8 cellular contexts compared by ENCODE assay signal in genomic region chr6:2857580-2858337, GRCh38. TPM values are rescaled to one million over a fixed set of nuclear protein-coding genes. Genes with fewer than 3 reads are reported as not detected.
DNase-seq lines count a peak whose midpoint lies in the region; ATAC-seq and TF ChIP-seq lines count a peak whose summit lies in the region.

No MANE protein-coding gene starts in this region.

- no peaks in the 10 kb centered on the region for H3K27me3 Mint-ChIP-seq in activated naive CD8-positive, alpha-beta T cell treated with anti-CD3 and anti-CD28 coated beads, Interleukin-2, amount 50 U/mL, for 24 hours

- ATAC-seq in GM18511 (IDR thresholded peaks at IDR 0.05; ENCODE audit: unreplicated experiment) (peak; percentile 62), HG02973 (IDR thresholded peaks at IDR 0.05; ENCODE audit: unreplicated experiment) (peak; percentile 36), SK-N-SH treated with all-trans-retinoic acid at 6 μM for 48 hours (peak; percentile 91), left lung (peak; percentile 37)
- ATAC-seq in activated naive CD8-positive, alpha-beta T cell treated with anti-CD3 and anti-CD28 coated beads, Interleukin-2, amount 50 U/mL, for 24 hours, result peak; percentile 71

- TF ChIP-seq CTCF in left lung (IDR thresholded peaks at IDR 0.05), result no peak

- H3K4me3 Mint-ChIP-seq in activated naive CD8-positive, alpha-beta T cell treated with anti-CD3 and anti-CD28 coated beads, Interleukin-2, amount 50 U/mL, for 24 hours, result peak overlapping the region; percentile 92

- H3K4me1 Mint-ChIP-seq in activated naive CD8-positive, alpha-beta T cell treated with anti-CD3 and anti-CD28 coated beads, Interleukin-2, amount 50 U/mL, for 24 hours, result peaks cover 93% of the 10 kb centered on the region

- H3K36me3 ChIP-seq in left lung, result no peaks in the 10 kb centered on the region

- H3K4me3 ChIP-seq in left lung, result no peak overlapping the region

- no peaks in the 10 kb centered on the region for H3K9me3 Mint-ChIP-seq in activated naive CD8-positive, alpha-beta T cell treated with anti-CD3 and anti-CD28 coated beads, Interleukin-2, amount 50 U/mL, for 24 hours

- peak; percentile 86 for DNase-seq in activated naive CD8-positive, alpha-beta T cell treated with anti-CD3 and anti-CD28 coated beads, Interleukin-2, amount 50 U/mL, for 24 hours
- no peak for DNase-seq in left lung
- DNase-seq in stimulated activated CD8-positive, alpha-beta memory T cell treated with anti-CD3 and anti-CD28 coated beads, Interleukin-15, amount 100 ng/mL, for 48 hours (ENCODE audit: low read depth in 2 of 2), result peak; percentile 88
- DNase-seq in kidney glomerular epithelial cell (lab: John Stamatoyannopoulos, UW), result no peak
- DNase-seq in MV-4-11 (lab: John Stamatoyannopoulos, UW), result no peak

- peak overlapping the region; percentile 84 to 97 for H3K27ac ChIP-seq in left lung

- no peaks in the 10 kb centered on the region for H3K27me3 ChIP-seq in left lung

- H3K4me1 ChIP-seq in left lung, result peaks cover 18 to 80% of the 10 kb centered on the region in 2 donors

- no peaks in the 10 kb centered on the region for H3K9me3 ChIP-seq in left lung

- H3K27ac Mint-ChIP-seq in activated naive CD8-positive, alpha-beta T cell treated with anti-CD3 and anti-CD28 coated beads, Interleukin-2, amount 50 U/mL, for 24 hours, result peak overlapping the region; percentile 99

- intact Hi-C loops in left lung (cut with DNase I), result no loop called here

- peaks cover 6% of the 10 kb centered on the region for H3K36me3 Mint-ChIP-seq in activated naive CD8-positive, alpha-beta T cell treated with anti-CD3 and anti-CD28 coated beads, Interleukin-2, amount 50 U/mL, for 24 hours (ENCODE audit: low read depth)

TF ChIP-seq in SK-N-SH treated with all-trans-retinoic acid at 6 μM for 48 hours, 23 proteins besides CTCF, POLR2A, EP300 and RAD21:
- TF ChIP-seq CSRNP3 (CRISPR knock-in tag; IDR thresholded peaks at IDR 0.05), result no peak
- 0 out of 2 replicates have a peak, but pooled peaks have one; percentile 7 for TF ChIP-seq ZC3H10 (CRISPR knock-in tag; IDR thresholded peaks at IDR 0.05)
- TF ChIP-seq POU6F1 (CRISPR knock-in tag; IDR thresholded peaks at IDR 0.05; ENCODE audit: borderline replicate concordance, low read depth), result no peak
- no peak for TF ChIP-seq TCF4 (CRISPR knock-in tag; IDR thresholded peaks at IDR 0.05; ENCODE audit: borderline replicate concordance)
- 0 out of 2 replicates have a peak, but pooled peaks have one; percentile 30 for TF ChIP-seq RARB (CRISPR knock-in tag; IDR thresholded peaks at IDR 0.05)
- peak; percentile 89; the same call in 1 of the 2 replicates for TF ChIP-seq SNAI2 (CRISPR knock-in tag; IDR thresholded peaks at IDR 0.05)
- TF ChIP-seq TSHZ2 (CRISPR knock-in tag; IDR thresholded peaks at IDR 0.05), result 0 out of 2 replicates have a peak, but pooled peaks have one; percentile 17
- TF ChIP-seq ZNF70 (CRISPR knock-in tag; IDR thresholded peaks at IDR 0.05), result no peak
- TF ChIP-seq ZFP3 (CRISPR knock-in tag; IDR thresholded peaks at IDR 0.05), result peak; percentile 62; the same call in 1 of the 2 replicates

RNA-seq across cellular contexts. Expression of gene SERPINB1, which starts 16.1 kb away (rescaled TPM):
- total RNA-seq in left lung, result 100 to 1,000 TPM in 1 of 2 donors, 10 to 100 TPM in 1; 82.2 to 121 TPM

RNA-seq across cellular contexts. Expression of gene SERPINB9, which starts 45.4 kb away (rescaled TPM):
- total RNA-seq in left lung, result 10 to 100 TPM in 1 of 2 donors, 1 to 10 TPM in 1; 7.6 to 17.0 TPM

Comparison
In these comparisons a context has a peak if more than half of its experiments do, and no peak if none do; other contexts are left out.
1. ATAC-seq: peak in every context shown above with its lines; median percentile 91 in SK-N-SH treated with all-trans-retinoic acid at 6 μM for 48 hours; 71 in activated naive CD8-positive, alpha-beta T cell treated with anti-CD3 and anti-CD28 coated beads, Interleukin-2, amount 50 U/mL, for 24 hours; 62 in GM18511; 37 in left lung; 36 in HG02973.
2. DNase-seq: peak in activated naive CD8-positive, alpha-beta T cell treated with anti-CD3 and anti-CD28 coated beads, Interleukin-2, amount 50 U/mL, for 24 hours (single experiment) and stimulated activated CD8-positive, alpha-beta memory T cell treated with anti-CD3 and anti-CD28 coated beads, Interleukin-15, amount 100 ng/mL, for 48 hours (2 of 2); none in left lung (0 of 2), kidney glomerular epithelial cell (single experiment) and MV-4-11 (single experiment).